12 cellular contexts compared by ENCODE assay signal in genomic region chr9:126842977-126843799, GRCh38. TPM values are rescaled to one million over a fixed set of nuclear protein-coding genes. Genes with fewer than 3 reads are reported as not detected.
DNase-seq lines count a peak whose midpoint lies in the region; ATAC-seq and TF ChIP-seq lines count a peak whose summit lies in the region.
"Had no signal": no experiment of that assay in that cellular context is flagged by ENCODE, and none has a peak within 500 bp of the region (broad histone marks: within the 10 kb centered on the region; RNA-seq: fewer than 3 reads in every experiment).

No MANE protein-coding gene starts in this region.

- no peaks in the 10 kb centered on the region for H3K36me3 Mint-ChIP-seq in brain
- H3K36me3 Mint-ChIP-seq in naive B cell: no peaks in the 10 kb centered on the region
- H3K36me3 Mint-ChIP-seq in activated T-cell treated with anti-CD3 and anti-CD28 coated beads, Interleukin-2, amount 50 U/mL, for 72 hours (ENCODE audit: insufficient read depth in 2 of 2): peaks cover 0 to 2% of the 10 kb centered on the region in 2 donors

- no peaks in the 10 kb centered on the region for H3K9me3 Mint-ChIP-seq in brain
- no peaks in the 10 kb centered on the region for H3K9me3 Mint-ChIP-seq in naive B cell
- H3K9me3 Mint-ChIP-seq in activated T-cell treated with anti-CD3 and anti-CD28 coated beads, Interleukin-2, amount 50 U/mL, for 72 hours: no peaks in the 10 kb centered on the region

- H3K4me1 Mint-ChIP-seq in brain: peaks cover 10% of the 10 kb centered on the region
- peaks cover 9 to 15% (median 11%) of the 10 kb centered on the region in 3 donors for H3K4me1 Mint-ChIP-seq in naive B cell
- H3K4me1 Mint-ChIP-seq in activated T-cell treated with anti-CD3 and anti-CD28 coated beads, Interleukin-2, amount 50 U/mL, for 72 hours (ENCODE audit: low read depth): peaks cover 30% of the 10 kb centered on the region

- peak; percentile 77 to 80 for ATAC-seq in naive B cell (ENCODE audit: low read depth in 2 of 2)
- no peak for ATAC-seq in activated T-cell treated with anti-CD3 and anti-CD28 coated beads, Interleukin-2, amount 50 U/mL, for 72 hours (replicated peaks in 1 of 2)

- H3K27me3 Mint-ChIP-seq in brain: peaks cover 4% of the 10 kb centered on the region
- H3K27me3 Mint-ChIP-seq in naive B cell: peaks cover 0 to 7% (median 0%) of the 10 kb centered on the region in 3 donors
- no peaks in the 10 kb centered on the region for H3K27me3 Mint-ChIP-seq in activated T-cell treated with anti-CD3 and anti-CD28 coated beads, Interleukin-2, amount 50 U/mL, for 72 hours (ENCODE audit: low read depth)

- H3K4me3 Mint-ChIP-seq in brain (peak overlapping the region in 1 of 5 experiments; percentile 27), naive B cell (no peak overlapping the region)
- H3K4me3 Mint-ChIP-seq in activated T-cell treated with anti-CD3 and anti-CD28 coated beads, Interleukin-2, amount 50 U/mL, for 72 hours: no peak overlapping the region

- DNase-seq in COLO829 (ENCODE audit: low spot score): peak; percentile 54
- peak; percentile 71 for DNase-seq in MV-4-11 (lab: John Stamatoyannopoulos, UW)
- no peak for DNase-seq in naive B cell
- DNase-seq in iPS-NIHi7 (ENCODE audit: extremely low spot score): no peak
- DNase-seq in AG08396 (ENCODE audit: low spot score): no peak
- no peak for DNase-seq in activated T-cell treated with anti-CD3 and anti-CD28 coated beads, Interleukin-2, amount 50 U/mL, for 72 hours
- DNase-seq in NCI-H69 (lab: John Stamatoyannopoulos, UW): no peak
- DNase-seq: glutamatergic neuron, NCI-H1417 treated with DMSO at 0.1 percent for 48 hours, NCI-H82, T-helper 2 cell had no signal

- peak overlapping the region in 3 of 5 experiments; percentile 74 to 90 (median 88) for H3K27ac Mint-ChIP-seq in brain
- peak overlapping the region in 4 of 6 donors; percentile 7 to 91 (median 60) for H3K27ac Mint-ChIP-seq in naive B cell
- no peak overlapping the region for H3K27ac Mint-ChIP-seq in activated T-cell treated with anti-CD3 and anti-CD28 coated beads, Interleukin-2, amount 50 U/mL, for 72 hours

- no peak for TF ChIP-seq CTCF in brain (conservative IDR thresholded peaks at IDR 0.05)

RNA-seq across cellular contexts. Expression of gene ZBTB34, which starts 17.3 kb away (rescaled TPM):
- polyA plus RNA-seq in brain (ENCODE audit: insufficient read depth, low read depth, low replicate concordance): 2.6 TPM
- polyA plus RNA-seq in naive B cell (ENCODE audit: low read depth in 6 of 6): 1 to 10 TPM in 5 of 6 donors, not detected in 1; 1.5 to 2.5 (median 1.7) TPM
- 1 to 10 TPM; 7.1 to 8.1 TPM for total RNA-seq in activated T-cell treated with anti-CD3 and anti-CD28 coated beads, Interleukin-2, amount 50 U/mL, for 72 hours

RNA-seq across cellular contexts. Expression of gene ZBTB43, which starts 38.3 kb away (rescaled TPM):
- polyA plus RNA-seq in brain (ENCODE audit: insufficient read depth, low read depth, low replicate concordance) (6.8 TPM), naive B cell (ENCODE audit: low read depth in 6 of 6) (10 to 100 TPM in 4 of 6 donors, 1 to 10 TPM in 2; 9.8 to 15.6 (median 11.4) TPM)
- 10 to 100 TPM; 30.2 to 66.2 TPM for total RNA-seq in activated T-cell treated with anti-CD3 and anti-CD28 coated beads, Interleukin-2, amount 50 U/mL, for 72 hours

Comparison
In these comparisons a context has a peak if more than half of its experiments do, and no peak if none do; other contexts are left out.
1. DNase-seq: peak in COLO829 (single experiment) and MV-4-11 (single experiment); none in naive B cell (single experiment), iPS-NIHi7 (single experiment), AG08396 (single experiment), activated T-cell treated with anti-CD3 and anti-CD28 coated beads, Interleukin-2, amount 50 U/mL, for 72 hours (0 of 2) and NCI-H69 (single experiment).
2. ATAC-seq: peak in naive B cell (2 of 2); none in activated T-cell treated with anti-CD3 and anti-CD28 coated beads, Interleukin-2, amount 50 U/mL, for 72 hours (0 of 2).